In genomic region chr7:23115991-23116390, GRCh38 we compare ENCODE assay signal across 1 cellular context.
TF ChIP-seq lines count a peak whose summit lies in the region.

No MANE protein-coding gene starts in this region.

TF ChIP-seq in GM23338, 12 proteins besides CTCF, POLR2A, EP300 and RAD21:
- TF ChIP-seq REST (IDR thresholded peaks at IDR 0.05; ENCODE audit: unreplicated experiment) (no peak), CREB1 (CRISPR knock-in tag; IDR thresholded peaks at IDR 0.05; ENCODE audit: low read depth) (0 out of 2 replicates have a peak, but pooled peaks have one; percentile 29), ZNF114 (CRISPR knock-in tag; IDR thresholded peaks at IDR 0.05) (no peak), ZNF462 (CRISPR knock-in tag; IDR thresholded peaks at IDR 0.05) (peak; percentile 80), ZNF331 (CRISPR knock-in tag; IDR thresholded peaks at IDR 0.05; ENCODE audit: low read depth) (no peak), STAT1 (IDR thresholded peaks at IDR 0.05; ENCODE audit: unreplicated experiment) (no peak), EZH2phosphoT487 (IDR thresholded peaks at IDR 0.05; ENCODE audit: unreplicated experiment) (no peak), EZH2 (IDR thresholded peaks at IDR 0.05; ENCODE audit: low read depth, unreplicated experiment) (no peak), NANOG (IDR thresholded peaks at IDR 0.05; ENCODE audit: borderline replicate concordance) (peak; percentile 93), ETS1 (IDR thresholded peaks at IDR 0.05) (no peak), JUNB (IDR thresholded peaks at IDR 0.05; ENCODE audit: unreplicated experiment) (no peak), POLR2AphosphoS5 (IDR thresholded peaks at IDR 0.05; ENCODE audit: low read depth) (no peak)
